Comparison of ENCODE assay signal across 19 cellular contexts in the genomic region with DNA sequence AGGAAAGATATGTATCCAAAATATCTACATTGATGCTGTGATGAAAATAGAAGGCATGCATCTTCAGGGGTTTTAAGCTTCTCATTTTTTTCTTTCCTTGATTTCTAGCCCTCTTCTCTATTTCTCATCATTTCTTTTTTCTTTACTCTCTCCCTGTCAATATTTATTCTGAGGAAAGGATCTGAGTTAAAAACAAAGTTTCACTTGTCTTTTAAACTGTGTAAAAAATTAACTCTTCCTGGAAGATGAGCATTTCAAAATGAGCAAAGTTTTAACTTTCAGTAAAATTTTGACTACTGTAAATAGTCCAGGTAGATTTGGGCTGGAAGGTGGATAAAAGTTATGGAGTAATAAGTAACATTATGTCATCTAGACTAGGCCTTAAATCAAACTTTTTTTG.
DNase-seq lines count a peak whose midpoint lies in the region; ATAC-seq and TF ChIP-seq lines count a peak whose summit lies in the region.
"Had no signal": no experiment of that assay in that cellular context is flagged by ENCODE, and none has a peak within 500 bp of the region (broad histone marks: within the 10 kb centered on the region; RNA-seq: fewer than 3 reads in every experiment).

No MANE protein-coding gene starts in this region.

- no peak overlapping the region for H2BK15ac ChIP-seq in neuronal stem cell (ENCODE audit: low read length)

- H2BK5ac ChIP-seq in neuronal stem cell (ENCODE audit: low read length), result no peak overlapping the region

- intact Hi-C loops in right lobe of liver (cut with DNase I), result no loop called here

- H3K27ac Mint-ChIP-seq in GM23338, result 0 out of 2 replicates have a peak overlapping the region, but pooled peaks have one; percentile 62
- H3K27ac Mint-ChIP-seq: B cell; CD4-positive, alpha-beta T cell; CD8-positive, alpha-beta T cell had no signal

- no peaks in the 10 kb centered on the region for H3K79me1 ChIP-seq in neuronal stem cell (ENCODE audit: low read depth, low read length)

- peaks cover 2% of the 10 kb centered on the region for H3K27me3 Mint-ChIP-seq in GM23338 (ENCODE audit: insufficient read depth, low read depth, poor library complexity)
- H3K27me3 Mint-ChIP-seq: B cell; CD4-positive, alpha-beta T cell had no signal

- no peak overlapping the region for H3K4me3 Mint-ChIP-seq in GM23338
- H3K4me3 Mint-ChIP-seq: B cell; CD4-positive, alpha-beta T cell; CD8-positive, alpha-beta T cell had no signal

- H4K91ac ChIP-seq in neuronal stem cell (ENCODE audit: low read depth, low read length, poor library complexity), result no peak overlapping the region

- H3K14ac ChIP-seq in neuronal stem cell (ENCODE audit: low read length), result no peak overlapping the region

- no peaks in the 10 kb centered on the region; the same call in 2 of the 3 replicates for H3K9me3 Mint-ChIP-seq in GM23338
- H3K9me3 Mint-ChIP-seq: CD4-positive, alpha-beta T cell had no signal

- H3F3A ChIP-seq in GM23338 (replicated peaks; ENCODE audit: low read depth) (no peaks in the 10 kb centered on the region), SU-DHL-6 (ENCODE audit: insufficient read depth) (no peaks in the 10 kb centered on the region)

- DNase-seq in GM23338 (ENCODE audit: low spot score) (no peak), right lobe of liver (no peak), neuronal stem cell (ENCODE audit: low spot score) (no peak), cerebellar cortex (ENCODE audit: low spot score) (no peak)
- DNase-seq: AML-193; Caco-2; Calu3; CD4-positive, alpha-beta T cell; CD8-positive, alpha-beta T cell; DMS79 treated with DMSO at 0.1 percent for 48 hours; GF-D8 had no signal

- H3K23ac ChIP-seq in neuronal stem cell (ENCODE audit: low read depth, low read length, poor library complexity), result no peak overlapping the region

- H3K4me2 ChIP-seq in GM23338, result no peak overlapping the region
- peak overlapping the region; percentile 30 for H3K4me2 ChIP-seq in SU-DHL-6 (ENCODE audit: low read depth, low read length, poor library complexity, severe bottlenecking)
- H3K4me2 ChIP-seq in neuronal stem cell (ENCODE audit: insufficient read depth, low read length, poor library complexity, severe bottlenecking), result no peak overlapping the region
- H3K4me2 ChIP-seq: A549; BLaER1 treated with 17β-estradiol and CSF1 and Interleukin-3, amounts not matched to agents 10 nM and 100 nM had no signal

- H3K36me3 Mint-ChIP-seq in GM23338 (ENCODE audit: low read depth), result peaks cover 2% of the 10 kb centered on the region; the same call in 2 of the 3 replicates
- H3K36me3 Mint-ChIP-seq: CD8-positive, alpha-beta T cell had no signal

- H3K9me2 ChIP-seq in GM23338 (ENCODE audit: insufficient read depth), result no peaks in the 10 kb centered on the region
- H3K9me2 ChIP-seq in SU-DHL-6 (replicated peaks; ENCODE audit: insufficient read depth, low read length), result no peaks in the 10 kb centered on the region

- TF ChIP-seq CTCF in GM23338 (conservative IDR thresholded peaks at IDR 0.05; ENCODE audit: low read depth in 2 of 2) (no peak), SU-DHL-6 (IDR thresholded peaks at IDR 0.05; ENCODE audit: insufficient read depth, low read length, poor library complexity, severe bottlenecking) (no peak), right lobe of liver (IDR thresholded peaks at IDR 0.05) (no peak)

- H4K20me1 ChIP-seq in GM23338 (replicated peaks; ENCODE audit: insufficient read depth), result no peaks in the 10 kb centered on the region
- no peaks in the 10 kb centered on the region for H4K20me1 ChIP-seq in SU-DHL-6 (ENCODE audit: low read depth, low read length)
- H4K20me1 ChIP-seq: BLaER1 treated with 17β-estradiol and CSF1 and Interleukin-3, amounts not matched to agents 10 nM and 100 nM had no signal

- H3K4me1 Mint-ChIP-seq in GM23338, result peaks cover 13% of the 10 kb centered on the region; the same call in 2 of the 3 replicates
- H3K4me1 Mint-ChIP-seq: B cell had no signal

- no peak overlapping the region for H3K18ac ChIP-seq in neuronal stem cell (ENCODE audit: low read length)

- H4K8ac ChIP-seq in neuronal stem cell (ENCODE audit: low read depth, low read length), result no peak overlapping the region

- no peak overlapping the region for H2BK120ac ChIP-seq in neuronal stem cell (ENCODE audit: low read depth, low read length)

- no peaks in the 10 kb centered on the region for H3K9me3 ChIP-seq in SU-DHL-6 (ENCODE audit: insufficient read depth, low read length)
- no peaks in the 10 kb centered on the region for H3K9me3 ChIP-seq in right lobe of liver
- H3K9me3 ChIP-seq in neuronal stem cell (replicated peaks in 1 of 2; ENCODE audit: control insufficient read depth in 2 of 2, insufficient read depth in 1 of 2, low read depth in 1 of 2, low read length in 2 of 2), result no peaks in the 10 kb centered on the region
- H3K9me3 ChIP-seq: A549; BLaER1 treated with 17β-estradiol and CSF1 and Interleukin-3, amounts not matched to agents 10 nM and 100 nM; Caco-2 had no signal

- no peak for TF ChIP-seq POLR2A in right lobe of liver (IDR thresholded peaks at IDR 0.05)

- H3K27me3 ChIP-seq in GM23338 (ENCODE audit: insufficient read depth) (no peaks in the 10 kb centered on the region), SU-DHL-6 (ENCODE audit: low read length) (no peaks in the 10 kb centered on the region), right lobe of liver (no peaks in the 10 kb centered on the region), neuronal stem cell (ENCODE audit: control insufficient read depth in 3 of 3, insufficient read depth in 3 of 3, low read depth in 1 of 3, low read length in 3 of 3) (no peaks in the 10 kb centered on the region)
- H3K27me3 ChIP-seq: BLaER1 treated with 17β-estradiol and CSF1 and Interleukin-3, amounts not matched to agents 10 nM and 100 nM had no signal

- H2AFZ ChIP-seq in GM23338 (no peak overlapping the region), SU-DHL-6 (ENCODE audit: low read depth, low read length, severe bottlenecking) (peak overlapping the region; percentile 60), neuronal stem cell (ENCODE audit: low read length) (peak overlapping the region; percentile 75)

- no peaks in the 10 kb centered on the region for H3K36me3 ChIP-seq in GM23338 (ENCODE audit: insufficient read depth)
- no peaks in the 10 kb centered on the region for H3K36me3 ChIP-seq in SU-DHL-6 (ENCODE audit: low read length)
- H3K36me3 ChIP-seq in right lobe of liver, result no peaks in the 10 kb centered on the region
- H3K36me3 ChIP-seq in neuronal stem cell (replicated peaks in 1 of 2; ENCODE audit: control insufficient read depth in 2 of 2, insufficient read depth in 2 of 2, low read length in 2 of 2), result no peaks in the 10 kb centered on the region
- H3K36me3 ChIP-seq: BLaER1 treated with 17β-estradiol and CSF1 and Interleukin-3, amounts not matched to agents 10 nM and 100 nM had no signal

- no peak overlapping the region for H3K4me3 ChIP-seq in GM23338
- no peak overlapping the region for H3K4me3 ChIP-seq in SU-DHL-6 (ENCODE audit: insufficient read depth, low read length, poor library complexity, severe bottlenecking)
- H3K4me3 ChIP-seq in right lobe of liver, result no peak overlapping the region
- no peak overlapping the region for H3K4me3 ChIP-seq in neuronal stem cell (ENCODE audit: low read length in 2 of 2)
- H3K4me3 ChIP-seq: A549; BLaER1 treated with 17β-estradiol and CSF1 and Interleukin-3, amounts not matched to agents 10 nM and 100 nM had no signal

- no peak overlapping the region for H3K9ac ChIP-seq in SU-DHL-6 (ENCODE audit: low read length)
- no peak overlapping the region for H3K9ac ChIP-seq in neuronal stem cell (ENCODE audit: low read depth, low read length, poor library complexity)
- H3K9ac ChIP-seq: BLaER1 treated with 17β-estradiol and CSF1 and Interleukin-3, amounts not matched to agents 10 nM and 100 nM had no signal

- ATAC-seq in GM23338, result no peak
- ATAC-seq in right lobe of liver, result peak in 3 of 4 donors; percentile 42 to 56 (median 47)
- ATAC-seq in GM18861 (IDR thresholded peaks at IDR 0.05; ENCODE audit: unreplicated experiment), result no peak
- no peak for ATAC-seq in GM18858 (IDR thresholded peaks at IDR 0.05; ENCODE audit: unreplicated experiment)
- ATAC-seq: A549; CD8-positive, alpha-beta T cell had no signal

- H3K4me1 ChIP-seq in GM23338 (ENCODE audit: insufficient read depth) (peaks cover 11% of the 10 kb centered on the region; the same call in 1 of the 2 replicates), right lobe of liver (peaks cover 0 to 16% (median 0%) of the 10 kb centered on the region in 4 donors), neuronal stem cell (ENCODE audit: control insufficient read depth in 2 of 2, insufficient read depth in 1 of 2, low read depth in 1 of 2, low read length in 2 of 2) (peaks cover 0 to 1% of the 10 kb centered on the region in 2 donors)
- H3K4me1 ChIP-seq: A549; BLaER1 treated with 17β-estradiol and CSF1 and Interleukin-3, amounts not matched to agents 10 nM and 100 nM; Caco-2 had no signal

- no peak overlapping the region for H2BK12ac ChIP-seq in neuronal stem cell (ENCODE audit: low read length)

- no peaks in the 10 kb centered on the region for H3K79me2 ChIP-seq in GM23338 (replicated peaks; ENCODE audit: insufficient read depth)
- no peaks in the 10 kb centered on the region for H3K79me2 ChIP-seq in SU-DHL-6 (ENCODE audit: insufficient read depth, low read length)

- H2AK5ac ChIP-seq in neuronal stem cell (ENCODE audit: low read depth, low read length), result no peak overlapping the region

- H3K27ac ChIP-seq in GM23338 (ENCODE audit: low read depth), result no peak overlapping the region
- no peak overlapping the region for H3K27ac ChIP-seq in SU-DHL-6 (ENCODE audit: low read depth, low read length)
- H3K27ac ChIP-seq in right lobe of liver, result no peak overlapping the region
- no peak overlapping the region for H3K27ac ChIP-seq in neuronal stem cell (replicated peaks; ENCODE audit: low read length)
- H3K27ac ChIP-seq: 22Rv1; A549; BLaER1 treated with 17β-estradiol and CSF1 and Interleukin-3, amounts not matched to agents 10 nM and 100 nM; C4-2B had no signal

- H3K4ac ChIP-seq in neuronal stem cell (ENCODE audit: low read length), result no peak overlapping the region

TF ChIP-seq in GM23338, 12 proteins besides CTCF, POLR2A, EP300 and RAD21 (continues in another document):
- TF ChIP-seq STAT1 (IDR thresholded peaks at IDR 0.05; ENCODE audit: unreplicated experiment), result no peak

Comparison
In these comparisons a context has a peak if more than half of its experiments do, and no peak if none do; other contexts are left out.
1. ATAC-seq: peak in right lobe of liver (3 of 4); none in GM23338 (single experiment), GM18861 (single experiment) and GM18858 (single experiment).